11 cellular contexts compared by ENCODE assay signal in the genomic region with DNA sequence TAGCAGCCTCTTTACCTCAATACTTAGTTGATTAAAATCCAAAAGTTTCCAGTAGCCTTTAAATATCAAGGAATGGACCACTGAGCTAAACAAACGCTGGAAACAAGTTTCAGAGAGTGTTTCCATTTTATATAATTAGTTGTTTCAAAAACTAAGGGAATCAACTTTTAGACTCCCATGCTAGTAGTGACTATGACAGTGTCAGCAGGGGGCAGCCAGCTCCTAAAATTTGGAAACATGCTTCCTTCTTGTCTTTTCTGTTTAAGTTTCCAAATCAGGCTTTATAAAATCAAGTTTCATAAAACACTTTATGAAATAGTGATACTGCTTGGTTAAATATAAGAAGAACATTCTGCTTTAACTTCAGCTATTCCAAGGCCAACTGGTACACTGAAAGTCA.
DNase-seq lines count a peak whose midpoint lies in the region; ATAC-seq and TF ChIP-seq lines count a peak whose summit lies in the region.
"Had no signal": no experiment of that assay in that cellular context is flagged by ENCODE, and none has a peak within 500 bp of the region (broad histone marks: within the 10 kb centered on the region; RNA-seq: fewer than 3 reads in every experiment).

No MANE protein-coding gene starts in this region.

- no peaks in the 10 kb centered on the region for H3K27me3 ChIP-seq in smooth muscle cell (ENCODE audit: low read depth)
- H3K27me3 ChIP-seq in suprapubic skin: no peaks in the 10 kb centered on the region

- no peak for TF ChIP-seq EP300 in suprapubic skin (IDR thresholded peaks at IDR 0.05)

- H3K9me3 Mint-ChIP-seq in activated naive CD4-positive, alpha-beta T cell treated with anti-CD3 and anti-CD28 coated beads for 36 hours: peaks cover 15% of the 10 kb centered on the region

- peak; percentile 16 for DNase-seq in activated naive CD4-positive, alpha-beta T cell treated with anti-CD3 and anti-CD28 coated beads for 36 hours
- no peak for DNase-seq in activated naive CD4-positive, alpha-beta T cell (lab: John Stamatoyannopoulos, UW)
- DNase-seq in OCI-LY7 (ENCODE audit: low spot score) (no peak), fibroblast of the aortic adventitia (ENCODE audit: low read depth) (no peak), smooth muscle cell (lab: John Stamatoyannopoulos, UW; ENCODE audit: unreplicated experiment) (no peak), suprapubic skin (ENCODE audit: low spot score in 2 of 2) (no peak)
- DNase-seq: CD8-positive, alpha-beta T cell had no signal

- CTCF ChIA-PET in activated naive CD4-positive, alpha-beta T cell treated with anti-CD3 and anti-CD28 coated beads for 36 hours (lab: Charles Lee): no interaction called here
- CTCF ChIA-PET in OCI-LY7 (lab: Charles Lee; ENCODE audit: unreplicated experiment): no interaction called here

- POLR2A ChIA-PET in OCI-LY7 (lab: Charles Lee): interaction anchor here (0.6 kb wide), 2 partner anchors 24 to 229 kb away, joined by 3 read pairs; no protein-coding TSS in a partner anchor

- no peak overlapping the region for H3K4me3 ChIP-seq in OCI-LY7 (ENCODE audit: low read depth, low read length, poor library complexity, severe bottlenecking)
- H3K4me3 ChIP-seq in fibroblast of the aortic adventitia (ENCODE audit: low read depth, low read length): no peak overlapping the region
- H3K4me3 ChIP-seq in smooth muscle cell: no peak overlapping the region
- H3K4me3 ChIP-seq in suprapubic skin: no peak overlapping the region
- H3K4me3 ChIP-seq: skin epidermis had no signal

- H3K4me2 ChIP-seq in OCI-LY7 (ENCODE audit: low read length): no peak overlapping the region
- no peak overlapping the region for H3K4me2 ChIP-seq in smooth muscle cell

- H3K36me3 ChIP-seq in OCI-LY7 (ENCODE audit: insufficient read depth, low read length): no peaks in the 10 kb centered on the region
- H3K36me3 ChIP-seq in smooth muscle cell (ENCODE audit: low read depth): no peaks in the 10 kb centered on the region
- H3K36me3 ChIP-seq in suprapubic skin: no peaks in the 10 kb centered on the region

- H3K27ac Mint-ChIP-seq in activated naive CD4-positive, alpha-beta T cell treated with anti-CD3 and anti-CD28 coated beads for 36 hours: no peak overlapping the region
- H3K27ac Mint-ChIP-seq: CD8-positive, alpha-beta T cell; T-helper 1 cell treated with Interleukin-12 subunit alpha and Interleukin-12 subunit beta and Interleukin-4 antibody, amounts not matched to agents 30 μg/mL and 1 μg/mL, for 36 hours had no signal

- no TSS peak for BruUV-seq in OCI-LY7 (replicated peaks; lab: Mats Ljungman, UMichigan)

- no peak for TF ChIP-seq POLR2A in suprapubic skin (IDR thresholded peaks at IDR 0.05)

- intact Hi-C loops in activated naive CD4-positive, alpha-beta T cell treated with anti-CD3 and anti-CD28 coated beads for 36 hours (cut with micrococcal nuclease): no loop called here
- intact Hi-C loops in OCI-LY7 (cut with micrococcal nuclease; ENCODE audit: unreplicated experiment): no loop called here

- no peaks in the 10 kb centered on the region for H3K27me3 Mint-ChIP-seq in activated naive CD4-positive, alpha-beta T cell treated with anti-CD3 and anti-CD28 coated beads for 36 hours (ENCODE audit: low read depth)

- H3K4me3 Mint-ChIP-seq in activated naive CD4-positive, alpha-beta T cell treated with anti-CD3 and anti-CD28 coated beads for 36 hours: no peak overlapping the region
- H3K4me3 Mint-ChIP-seq: CD8-positive, alpha-beta T cell; T-helper 1 cell treated with Interleukin-12 subunit alpha and Interleukin-12 subunit beta and Interleukin-4 antibody, amounts not matched to agents 30 μg/mL and 1 μg/mL, for 36 hours had no signal

- no peak overlapping the region for H3K9ac ChIP-seq in smooth muscle cell (ENCODE audit: low read depth)

- H3K9me3 ChIP-seq in OCI-LY7 (ENCODE audit: low read length) (no peaks in the 10 kb centered on the region), smooth muscle cell (replicated peaks; ENCODE audit: low read depth) (no peaks in the 10 kb centered on the region), suprapubic skin (no peaks in the 10 kb centered on the region)

- H2AFZ ChIP-seq in OCI-LY7 (ENCODE audit: low read length) (no peak overlapping the region), smooth muscle cell (ENCODE audit: low read depth) (no peak overlapping the region)

- H3K27ac ChIP-seq in OCI-LY7 (ENCODE audit: low read depth, low read length, poor library complexity, severe bottlenecking) (no peak overlapping the region), smooth muscle cell (ENCODE audit: low read depth) (no peak overlapping the region), suprapubic skin (no peak overlapping the region)
- H3K27ac ChIP-seq: skin epidermis had no signal

- H3K36me3 Mint-ChIP-seq in activated naive CD4-positive, alpha-beta T cell treated with anti-CD3 and anti-CD28 coated beads for 36 hours (ENCODE audit: low read depth): no peaks in the 10 kb centered on the region
- H3K36me3 Mint-ChIP-seq: CD8-positive, alpha-beta T cell had no signal

- peak; percentile 49 for TF ChIP-seq CTCF in OCI-LY7 (conservative IDR thresholded peaks at IDR 0.05; ENCODE audit: low read length)
- TF ChIP-seq CTCF in fibroblast of the aortic adventitia (IDR thresholded peaks at IDR 0.05; ENCODE audit: insufficient read depth, low read length): peak; percentile 6
- peak; percentile 61 for TF ChIP-seq CTCF in smooth muscle cell (IDR thresholded peaks at IDR 0.05; ENCODE audit: borderline replicate concordance, insufficient read depth, poor library complexity, severe bottlenecking)
- TF ChIP-seq CTCF in suprapubic skin (IDR thresholded peaks at IDR 0.05): no peak

- ATAC-seq in GM18511 (IDR thresholded peaks at IDR 0.05; ENCODE audit: unreplicated experiment) (no peak), GM21619 (IDR thresholded peaks at IDR 0.05; ENCODE audit: unreplicated experiment) (no peak)
- ATAC-seq: CD8-positive, alpha-beta T cell had no signal

- no peaks in the 10 kb centered on the region for H3K9me2 ChIP-seq in OCI-LY7 (ENCODE audit: insufficient read depth, low read length)

- H3K79me2 ChIP-seq in OCI-LY7 (ENCODE audit: insufficient read depth, low read depth, low read length) (no peaks in the 10 kb centered on the region), smooth muscle cell (ENCODE audit: low read depth) (no peaks in the 10 kb centered on the region)

- H4K20me1 ChIP-seq in OCI-LY7 (ENCODE audit: insufficient read depth, low read length) (no peaks in the 10 kb centered on the region), smooth muscle cell (ENCODE audit: low read depth) (no peaks in the 10 kb centered on the region)

- H3F3A ChIP-seq in smooth muscle cell (ENCODE audit: low read depth): no peaks in the 10 kb centered on the region

- WGBS in smooth muscle cell (ENCODE audit: low lambda C conversion rate): 40% methylated on average over 1 of the region's 1 CpG
- WGBS in suprapubic skin: 29% methylated on average over 1 of the region's 1 CpG

- H3K4me1 ChIP-seq in OCI-LY7 (ENCODE audit: insufficient read depth, low read length, poor library complexity, severe bottlenecking) (no peaks in the 10 kb centered on the region), smooth muscle cell (ENCODE audit: low read depth) (no peaks in the 10 kb centered on the region), suprapubic skin (no peaks in the 10 kb centered on the region)

- no peaks in the 10 kb centered on the region for H3K4me1 Mint-ChIP-seq in activated naive CD4-positive, alpha-beta T cell treated with anti-CD3 and anti-CD28 coated beads for 36 hours (ENCODE audit: low read depth)

Comparison
In these comparisons a context has a peak if more than half of its experiments do, and no peak if none do; other contexts are left out.
1. CTCF ChIP-seq: peak in OCI-LY7 (single experiment), fibroblast of the aortic adventitia (single experiment) and smooth muscle cell (single experiment); none in suprapubic skin (0 of 2).